Comparison of ENCODE assay signal across 9 cellular contexts in genomic region chr1:2311184-2312032, GRCh38.
DNase-seq lines count a peak whose midpoint lies in the region; ATAC-seq and TF ChIP-seq lines count a peak whose summit lies in the region.
"Had no signal": no experiment of that assay in that cellular context is flagged by ENCODE, and none has a peak within 500 bp of the region (broad histone marks: within the 10 kb centered on the region; RNA-seq: fewer than 3 reads in every experiment).

No MANE protein-coding gene starts in this region.

- H3K9me3 Mint-ChIP-seq in Caco-2 (ENCODE audit: unreplicated experiment), result no peaks in the 10 kb centered on the region

- peak overlapping the region; percentile 30; the same call in 1 of the 2 replicates for H3K27ac ChIP-seq in VCaP
- H3K27ac ChIP-seq: KMS-11 had no signal

- no peaks in the 10 kb centered on the region for H3K4me1 Mint-ChIP-seq in Caco-2 (ENCODE audit: low read depth, unreplicated experiment)

- TF ChIP-seq EP300 in Ishikawa (IDR thresholded peaks at IDR 0.05; ENCODE audit: borderline replicate concordance), result no peak

- BruUV-seq in Caco-2 (replicated peaks; lab: Mats Ljungman, UMichigan), result no TSS peak

- ATAC-seq in left colon, result peak; percentile 66
- ATAC-seq in HG03469 (IDR thresholded peaks at IDR 0.05; ENCODE audit: unreplicated experiment), result no peak
- ATAC-seq in GM21723 (IDR thresholded peaks at IDR 0.05; ENCODE audit: unreplicated experiment), result no peak

- no peak overlapping the region for H3K4me3 ChIP-seq in Caco-2 (ENCODE audit: low read depth, low read length)

- DNase-seq in Caco-2 (peak; percentile 64 to 66), left colon (peak; percentile 74 to 78)
- DNase-seq in central memory CD4-positive, alpha-beta T cell, result peak; percentile 48
- DNase-seq in stimulated activated CD8-positive, alpha-beta memory T cell treated with anti-CD3 and anti-CD28 coated beads, Interleukin-2, amount 100 ng/mL, for 48 hours (ENCODE audit: low read depth in 2 of 2), result peak; percentile 41 to 50

- no peak overlapping the region for H3K4me3 Mint-ChIP-seq in Caco-2 (ENCODE audit: unreplicated experiment)

- POLR2A ChIA-PET in Caco-2 (lab: Charles Lee), result no interaction called here

- TF ChIP-seq CTCF in Caco-2 (IDR thresholded peaks at IDR 0.05; ENCODE audit: insufficient read depth in 1 of 2, low read depth in 1 of 2, low read length in 1 of 2, severe bottlenecking in 1 of 2, unreplicated experiment in 1 of 2) (peak; percentile 11 to 49), VCaP (conservative IDR thresholded peaks at IDR 0.05) (peak; percentile 27; the same call in 1 of the 2 replicates)

- no peak for TF ChIP-seq RAD21 in Ishikawa (IDR thresholded peaks at IDR 0.05; ENCODE audit: low read depth)

- no peaks in the 10 kb centered on the region for H3K27me3 Mint-ChIP-seq in Caco-2 (ENCODE audit: insufficient read depth, unreplicated experiment)

- peaks cover 21% of the 10 kb centered on the region; the same call in 1 of the 2 replicates for H3K4me1 ChIP-seq in Caco-2

- H3K36me3 ChIP-seq in Caco-2 (ENCODE audit: control insufficient read depth, insufficient read depth, low read length), result no peaks in the 10 kb centered on the region

- H3K36me3 Mint-ChIP-seq in Caco-2 (ENCODE audit: insufficient read depth, unreplicated experiment), result peaks cover 21% of the 10 kb centered on the region

- intact Hi-C loops in Caco-2 (cut with micrococcal nuclease; ENCODE audit: unreplicated experiment), result loop anchor here (10.0 kb wide), 2 partner anchors 57 to 87 kb away; partner anchors contain the start of gene SKI
- intact Hi-C loops in left colon (cut with DNase I, micrococcal nuclease), result no loop called here

- H3K27ac Mint-ChIP-seq in Caco-2 (ENCODE audit: unreplicated experiment), result peak overlapping the region; percentile 80

- H3K9me3 ChIP-seq in Caco-2, result no peaks in the 10 kb centered on the region

- H3K27me3 ChIP-seq in Caco-2 (replicated peaks; ENCODE audit: control insufficient read depth, insufficient read depth, low read length), result no peaks in the 10 kb centered on the region

- CTCF ChIA-PET in Caco-2 (lab: Charles Lee), result interaction anchor here (0.6 to 1.3 kb wide), 4 partner anchors 11 to 1475 kb away, joined by 3 to 5 read pairs (median 3); partner anchors contain the start of gene FAAP20

TF ChIP-seq in Ishikawa, 13 proteins besides CTCF, POLR2A, EP300 and RAD21:
- TF ChIP-seq TCF12 (IDR thresholded peaks at IDR 0.05; ENCODE audit: low read depth) (no peak), CEBPB (IDR thresholded peaks at IDR 0.05) (no peak), YY1 (IDR thresholded peaks at IDR 0.05; ENCODE audit: low read depth) (no peak), FOXM1 (IDR thresholded peaks at IDR 0.05; ENCODE audit: borderline replicate concordance, low read depth) (no peak), USF1 (IDR thresholded peaks at IDR 0.05) (0 out of 2 replicates have a peak, but pooled peaks have one; percentile 44), ZBTB7A (IDR thresholded peaks at IDR 0.05; ENCODE audit: low read depth) (no peak; the same call in 1 of the 2 replicates), REST (IDR thresholded peaks at IDR 0.05; ENCODE audit: low read depth) (no peak), TEAD4 (IDR thresholded peaks at IDR 0.05) (no peak), EGR1 (IDR thresholded peaks at IDR 0.05) (no peak), MAX (IDR thresholded peaks at IDR 0.05) (0 out of 2 replicates have a peak, but pooled peaks have one; percentile 16)
